In genomic region chr4:102780476-102781144, GRCh38 we compare ENCODE assay signal across 1 cellular context.
TF ChIP-seq lines count a peak whose summit lies in the region.

No MANE protein-coding gene starts in this region.

TF ChIP-seq in IMR-90, 13 proteins besides CTCF, POLR2A, EP300 and RAD21:
- TF ChIP-seq CHD1 (IDR thresholded peaks at IDR 0.05; ENCODE audit: low read depth, low read length) (no peak), CEBPB (IDR thresholded peaks at IDR 0.05; ENCODE audit: low read depth, low read length) (peak; percentile 50; the same call in 1 of the 2 replicates), MAFK (IDR thresholded peaks at IDR 0.05; ENCODE audit: low read depth, low read length) (peak; percentile 97)
TF ChIP-seq in IMR-90: peak in this region for 2.
